In genomic region chr18:3623769-3624545, GRCh38 we compare ENCODE assay signal across 7 cellular contexts.
DNase-seq lines count a peak whose midpoint lies in the region; ATAC-seq and TF ChIP-seq lines count a peak whose summit lies in the region.

No MANE protein-coding gene starts in this region.

- peaks cover 0 to 38% (median 35%) of the 10 kb centered on the region in 4 donors for H3K4me1 ChIP-seq in tibial nerve

- DNase-seq in HEK293T (ENCODE audit: extremely low spot score) (no peak), dorsolateral prefrontal cortex (peak in 6 of 10 donors; percentile 9 to 63 (median 55)), lung microvascular endothelial cell (ENCODE audit: low read depth in 2 of 2) (peak; percentile 92 to 96), tibial nerve (ENCODE audit: low spot score in 2 of 2) (peak; percentile 50)

- ATAC-seq in SK-N-SH treated with all-trans-retinoic acid at 6 μM for 48 hours (peak; percentile 72), GM21737 (IDR thresholded peaks at IDR 0.05; ENCODE audit: unreplicated experiment) (no peak), GM19463 (IDR thresholded peaks at IDR 0.05; ENCODE audit: unreplicated experiment) (no peak)

- H3K9me3 ChIP-seq in tibial nerve, result no peaks in the 10 kb centered on the region

- POLR2A ChIA-PET in HEK293T (lab: Yijun Ruan, JAX), result interaction anchor here (0.7 to 2.2 kb wide), 5 partner anchors 20 to 42 kb away, joined by 3 to 11 read pairs (median 3); no protein-coding TSS in a partner anchor

- CTCF ChIA-PET in HEK293T (lab: Yijun Ruan, JAX), result interaction anchor here (0.6 kb wide), 1 partner anchor 43 kb away, joined by 3 read pairs; no protein-coding TSS in a partner anchor

- TF ChIP-seq POLR2A in tibial nerve (IDR thresholded peaks at IDR 0.05), result no peak

- peak overlapping the region in 16 of 59 donors; percentile 2 to 35 (median 16) for H3K4me3 ChIP-seq in dorsolateral prefrontal cortex
- peak overlapping the region in 2 of 4 donors; percentile 4 to 11 for H3K4me3 ChIP-seq in tibial nerve

- intact Hi-C loops in dorsolateral prefrontal cortex (cut with DNase I), result no loop called here

- TF ChIP-seq EP300 in tibial nerve (IDR thresholded peaks at IDR 0.05), result peak in 1 of 2 donors; percentile 73

- H3K36me3 ChIP-seq in tibial nerve, result no peaks in the 10 kb centered on the region

- TF ChIP-seq CTCF in dorsolateral prefrontal cortex (IDR thresholded peaks at IDR 0.05 in 54 of 56, conservative IDR thresholded peaks at IDR 0.05 in 2 of 56; ENCODE audit: low read depth in 1 of 56, partially characterized antibody in 56 of 56) (no peak), tibial nerve (IDR thresholded peaks at IDR 0.05) (peak in 1 of 5 experiments; percentile 9)

- WGBS in tibial nerve, 2 donors, result 21 to 23% methylated on average over 30 of the region's 30 CpGs

- H3K27me3 ChIP-seq in dorsolateral prefrontal cortex (no peaks in the 10 kb centered on the region), tibial nerve (no peaks in the 10 kb centered on the region)

- H3K27ac ChIP-seq in dorsolateral prefrontal cortex (peak overlapping the region in 55 of 59 donors; percentile 8 to 91 (median 73)), tibial nerve (peak overlapping the region; percentile 70 to 89 (median 80))

TF ChIP-seq in HEK293T, 16 proteins besides CTCF, POLR2A, EP300 and RAD21:
- no peak for TF ChIP-seq SUZ12 (IDR thresholded peaks at IDR 0.05)
- TF ChIP-seq FOXA1 (IDR thresholded peaks at IDR 0.05), result no peak
- TF ChIP-seq SP1 (IDR thresholded peaks at IDR 0.05), result no peak
- TF ChIP-seq NFRKB (IDR thresholded peaks at IDR 0.05), result no peak
- TF ChIP-seq ARNT (IDR thresholded peaks at IDR 0.05), result no peak
- no peak for TF ChIP-seq BHLHE40 (IDR thresholded peaks at IDR 0.05; ENCODE audit: borderline replicate concordance)
- TF ChIP-seq, protein P1, sequence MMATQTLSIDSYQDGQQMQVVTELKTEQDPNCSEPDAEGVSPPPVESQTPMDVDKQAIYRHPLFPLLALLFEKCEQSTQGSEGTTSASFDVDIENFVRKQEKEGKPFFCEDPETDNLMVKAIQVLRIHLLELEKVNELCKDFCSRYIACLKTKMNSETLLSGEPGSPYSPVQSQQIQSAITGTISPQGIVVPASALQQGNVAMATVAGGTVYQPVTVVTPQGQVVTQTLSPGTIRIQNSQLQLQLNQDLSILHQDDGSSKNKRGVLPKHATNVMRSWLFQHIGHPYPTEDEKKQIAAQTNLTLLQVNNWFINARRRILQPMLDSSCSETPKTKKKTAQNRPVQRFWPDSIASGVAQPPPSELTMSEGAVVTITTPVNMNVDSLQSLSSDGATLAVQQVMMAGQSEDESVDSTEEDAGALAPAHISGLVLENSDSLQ (IDR thresholded peaks at IDR 0.05), result 0 out of 2 replicates have a peak, but pooled peaks have one; percentile 7

TF ChIP-seq in SK-N-SH treated with all-trans-retinoic acid at 6 μM for 48 hours, 23 proteins besides CTCF, POLR2A, EP300 and RAD21 (continues in another document):
- TF ChIP-seq ARNTL (CRISPR knock-in tag; IDR thresholded peaks at IDR 0.05; ENCODE audit: borderline replicate concordance, low read depth) (no peak), ZNF70 (CRISPR knock-in tag; IDR thresholded peaks at IDR 0.05) (0 out of 2 replicates have a peak, but pooled peaks have one; percentile 45), ZFP30 (CRISPR knock-in tag; IDR thresholded peaks at IDR 0.05) (0 out of 2 replicates have a peak, but pooled peaks have one; percentile 9), ISL1 (CRISPR knock-in tag; IDR thresholded peaks at IDR 0.05) (peak; percentile 28; the same call in 1 of the 2 replicates), ESRRG (CRISPR knock-in tag; IDR thresholded peaks at IDR 0.05) (peak; percentile 77; the same call in 1 of the 2 replicates), RARB (CRISPR knock-in tag; IDR thresholded peaks at IDR 0.05) (peak; percentile 65; the same call in 1 of the 2 replicates), OSR1 (CRISPR knock-in tag; IDR thresholded peaks at IDR 0.05) (no peak), PATZ1 (CRISPR knock-in tag; IDR thresholded peaks at IDR 0.05; ENCODE audit: borderline replicate concordance) (peak; percentile 29; the same call in 1 of the 2 replicates), TOX (CRISPR knock-in tag; IDR thresholded peaks at IDR 0.05; ENCODE audit: borderline replicate concordance) (0 out of 2 replicates have a peak, but pooled peaks have one; percentile 17), CSRNP3 (CRISPR knock-in tag; IDR thresholded peaks at IDR 0.05) (peak; percentile 28; the same call in 1 of the 2 replicates), ZFP3 (CRISPR knock-in tag; IDR thresholded peaks at IDR 0.05) (peak; percentile 91), SNAI2 (CRISPR knock-in tag; IDR thresholded peaks at IDR 0.05) (peak; percentile 76), TCF4 (CRISPR knock-in tag; IDR thresholded peaks at IDR 0.05; ENCODE audit: borderline replicate concordance) (no peak; the same call in none of the 2 replicates), ZC3H10 (CRISPR knock-in tag; IDR thresholded peaks at IDR 0.05) (no peak; the same call in none of the 2 replicates), CSDC2 (CRISPR knock-in tag; IDR thresholded peaks at IDR 0.05) (peak; percentile 28; the same call in 1 of the 2 replicates), PPARA (CRISPR knock-in tag; IDR thresholded peaks at IDR 0.05; ENCODE audit: borderline replicate concordance) (0 out of 2 replicates have a peak, but pooled peaks have one; percentile 23), ZNF8 (CRISPR knock-in tag; IDR thresholded peaks at IDR 0.05) (peak; percentile 56; the same call in 1 of the 2 replicates), ZNF565 (CRISPR knock-in tag; conservative IDR thresholded peaks at IDR 0.05; ENCODE audit: low read depth) (no peak; the same call in 1 of the 2 replicates)
- TF ChIP-seq, protein P2, sequence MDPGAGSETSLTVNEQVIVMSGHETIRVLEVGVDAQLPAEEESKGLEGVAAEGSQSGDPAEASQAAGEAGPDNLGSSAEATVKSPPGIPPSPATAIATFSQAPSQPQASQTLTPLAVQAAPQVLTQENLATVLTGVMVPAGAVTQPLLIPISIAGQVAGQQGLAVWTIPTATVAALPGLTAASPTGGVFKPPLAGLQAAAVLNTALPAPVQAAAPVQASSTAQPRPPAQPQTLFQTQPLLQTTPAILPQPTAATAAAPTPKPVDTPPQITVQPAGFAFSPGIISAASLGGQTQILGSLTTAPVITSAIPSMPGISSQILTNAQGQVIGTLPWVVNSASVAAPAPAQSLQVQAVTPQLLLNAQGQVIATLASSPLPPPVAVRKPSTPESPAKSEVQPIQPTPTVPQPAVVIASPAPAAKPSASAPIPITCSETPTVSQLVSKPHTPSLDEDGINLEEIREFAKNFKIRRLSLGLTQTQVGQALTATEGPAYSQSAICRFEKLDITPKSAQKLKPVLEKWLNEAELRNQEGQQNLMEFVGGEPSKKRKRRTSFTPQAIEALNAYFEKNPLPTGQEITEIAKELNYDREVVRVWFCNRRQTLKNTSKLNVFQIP (CRISPR knock-in tag; IDR thresholded peaks at IDR 0.05; ENCODE audit: borderline replicate concordance, low read depth), result peak; percentile 87
